ENCODE assay signal across 8 cellular contexts in the genomic region with DNA sequence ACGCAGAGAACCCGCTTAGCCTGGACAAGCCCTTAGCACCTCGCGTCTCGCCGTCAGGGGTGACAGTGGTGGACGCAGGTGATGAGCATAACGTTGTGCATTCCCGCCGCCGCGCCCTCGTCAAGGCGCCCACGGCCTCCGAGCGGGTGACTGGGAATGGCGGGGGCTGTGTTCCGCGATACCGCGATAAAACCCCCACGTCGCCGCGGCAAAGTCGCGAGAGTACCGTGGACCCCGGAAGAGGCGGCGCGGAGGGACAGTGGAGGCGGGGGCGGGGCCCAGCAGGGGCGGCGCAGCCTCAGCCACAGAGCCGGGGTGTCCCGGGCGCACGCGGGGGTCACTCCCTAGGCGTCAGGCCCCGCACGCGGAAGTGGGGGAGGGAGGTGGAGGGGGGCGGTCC. TPM values are rescaled to one million over a fixed set of nuclear protein-coding genes. Genes with fewer than 3 reads are reported as not detected.
DNase-seq lines count a peak whose midpoint lies in the region; ATAC-seq and TF ChIP-seq lines count a peak whose summit lies in the region.

No MANE protein-coding gene starts in this region.

- peaks cover 0 to 34% (median 11%) of the 10 kb centered on the region in 12 donors for H3K4me1 ChIP-seq in heart left ventricle

- peaks cover 0 to 10% (median 3%) of the 10 kb centered on the region in 12 donors for H3K9me3 ChIP-seq in heart left ventricle

- H3K36me3 ChIP-seq in heart left ventricle: no peaks in the 10 kb centered on the region

- intact Hi-C loops in heart left ventricle (cut with DNase I): no loop called here

- TF ChIP-seq POLR2A in heart left ventricle (IDR thresholded peaks at IDR 0.05): no peak

- peak overlapping the region in 2 of 12 donors; percentile 3 to 24 for H3K27ac ChIP-seq in heart left ventricle

- TF ChIP-seq CTCF in heart left ventricle (IDR thresholded peaks at IDR 0.05): no peak

- WGBS in heart left ventricle, 4 donors: 16 to 50% (median 23%) methylated on average over 32 to 47 of the region's 47 CpGs

- ATAC-seq in heart left ventricle (peak; percentile 49 to 78 (median 62)), GM21367 (IDR thresholded peaks at IDR 0.05; ENCODE audit: unreplicated experiment) (no peak)

- no peaks in the 10 kb centered on the region for H3K27me3 ChIP-seq in heart left ventricle

- H3K4me3 ChIP-seq in heart left ventricle: peak overlapping the region; percentile 11 to 69 (median 57)

- peak; percentile 13 for DNase-seq in NCI-H226
- peak; percentile 42 for DNase-seq in activated gamma-delta T cell (lab: John Stamatoyannopoulos, UW)
- peak in 4 of 5 donors; percentile 24 to 57 (median 47) for DNase-seq in heart left ventricle
- DNase-seq in stimulated activated CD4-positive, alpha-beta T cell treated with anti-CD3 and anti-CD28 coated beads, Interleukin-1b, Interleukin-23, amount 100 ng/mL, for 48 hours: peak; percentile 66
- no peak for DNase-seq in Ammon's horn (ENCODE audit: low spot score)
- no peak for DNase-seq in cerebellar nuclear complex (lab: John Stamatoyannopoulos, UW)
- no peak for DNase-seq in DMS153 treated with DMSO at 0.1 percent for 48 hours (lab: John Stamatoyannopoulos, UW; ENCODE audit: unreplicated experiment)

RNA-seq across cellular contexts. Expression of a gene that starts 53.8 kb away (rescaled TPM):
- total RNA-seq in heart left ventricle: 10 to 100 TPM in 2 of 9 donors, 1 to 10 TPM in 7; 2.6 to 11.9 (median 5.6) TPM
- 1 to 10 TPM; 4.3 to 5.0 TPM for polyA plus RNA-seq in heart left ventricle

RNA-seq across cellular contexts. Expression of a gene that starts 54.1 kb away (rescaled TPM):
- total RNA-seq in heart left ventricle: not detected
- not detected for polyA plus RNA-seq in heart left ventricle

Comparison
In these comparisons a context has a peak if more than half of its experiments do, and no peak if none do; other contexts are left out.
1. DNase-seq: peak in NCI-H226 (single experiment), activated gamma-delta T cell (single experiment), heart left ventricle (4 of 5) and stimulated activated CD4-positive, alpha-beta T cell treated with anti-CD3 and anti-CD28 coated beads, Interleukin-1b, Interleukin-23, amount 100 ng/mL, for 48 hours (single experiment); none in Ammon's horn (single experiment), cerebellar nuclear complex (0 of 2) and DMS153 treated with DMSO at 0.1 percent for 48 hours (single experiment).